In the genomic region with DNA sequence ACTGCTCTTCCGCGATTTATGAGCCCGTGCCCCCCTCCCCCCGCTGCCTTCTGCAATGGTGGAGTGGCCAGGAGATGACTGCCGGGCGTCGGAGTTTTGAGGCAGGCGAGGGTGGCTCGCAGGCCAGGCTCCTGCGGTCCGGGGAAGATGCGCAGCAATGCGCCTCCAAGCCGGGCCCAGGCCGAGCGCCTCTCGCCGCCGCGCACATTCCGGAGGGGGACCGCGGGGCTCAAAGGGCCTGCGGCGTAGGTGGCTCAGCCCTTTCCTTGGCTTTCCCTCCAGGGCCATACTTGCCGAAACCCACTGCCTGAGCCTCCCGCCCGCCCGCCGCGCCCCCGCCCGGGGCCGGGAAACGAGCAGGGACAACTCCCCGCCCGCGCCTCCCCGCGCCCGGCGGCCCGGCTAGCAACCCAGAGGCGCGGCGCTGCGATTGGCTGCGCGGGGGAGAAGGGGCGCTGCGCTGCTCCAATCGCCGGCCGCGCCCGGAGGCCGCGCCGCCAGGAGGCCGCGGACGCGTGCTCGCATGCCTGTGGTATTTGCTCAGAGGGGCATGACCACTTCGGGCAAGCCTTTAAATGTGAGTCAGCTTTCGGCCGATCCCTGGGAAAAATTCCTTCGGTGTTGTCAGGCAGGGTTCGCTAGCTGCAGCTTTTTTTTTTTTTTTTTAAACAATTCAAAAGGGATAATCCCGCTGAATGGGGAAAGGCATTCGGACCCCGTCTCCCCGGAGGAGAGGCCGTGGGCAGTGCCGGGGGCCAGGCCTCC, we compare ENCODE assay signal across 8 cellular contexts.
DNase-seq lines count a peak whose midpoint lies in the region; TF ChIP-seq lines count a peak whose summit lies in the region.

No MANE protein-coding gene starts in this region.

- DNase-seq in Caco-2: peak; percentile 99
- peak; percentile 98 for DNase-seq in H4 (ENCODE audit: low spot score)
- peak; percentile 67 for DNase-seq in NCI-H2227 (lab: John Stamatoyannopoulos, UW; ENCODE audit: unreplicated experiment)
- peak; percentile 56 for DNase-seq in activated T-cell treated with anti-CD3 and anti-CD28 coated beads for 4 hours
- DNase-seq in epithelial cell of esophagus (ENCODE audit: low read depth): peak; percentile 99
- DNase-seq in midbrain (lab: John Stamatoyannopoulos, UW): peak; percentile 68
- DNase-seq in stimulated activated CD8-positive, alpha-beta memory T cell treated with anti-CD3 and anti-CD28 coated beads, Interleukin-12 subunit alpha, Interleukin-12 subunit beta, amount 100 ng/mL, for 4 hours (ENCODE audit: low read depth): peak; percentile 64
- DNase-seq in NAMALWA (ENCODE audit: low spot score): no peak

- no TSS peak for BruUV-seq in Caco-2 (replicated peaks; lab: Mats Ljungman, UMichigan)

- CTCF ChIA-PET in Caco-2 (lab: Charles Lee): interaction anchor here (0.9 to 2.9 kb wide), 9 partner anchors 15 to 246 kb away, joined by 3 to 19 read pairs (median 5); no protein-coding TSS in a partner anchor

- peaks cover 8% of the 10 kb centered on the region for H3K36me3 Mint-ChIP-seq in Caco-2 (ENCODE audit: insufficient read depth, unreplicated experiment)

- POLR2A ChIA-PET in Caco-2 (lab: Charles Lee): interaction anchor here (0.5 to 2.9 kb wide), 28 partner anchors 13 to 844 kb away, joined by 3 to 53 read pairs (median 4); partner anchors contain the start of gene PARP11

- H3K27ac Mint-ChIP-seq in Caco-2 (ENCODE audit: unreplicated experiment): peak overlapping the region; percentile 96

- H3K9me3 Mint-ChIP-seq in Caco-2 (ENCODE audit: unreplicated experiment): no peaks in the 10 kb centered on the region

- no peaks in the 10 kb centered on the region for H3K27me3 Mint-ChIP-seq in Caco-2 (ENCODE audit: insufficient read depth, unreplicated experiment)

- H3K27me3 ChIP-seq in Caco-2 (replicated peaks; ENCODE audit: control insufficient read depth, insufficient read depth, low read length): no peaks in the 10 kb centered on the region

- TF ChIP-seq CTCF in Caco-2 (IDR thresholded peaks at IDR 0.05; ENCODE audit: insufficient read depth in 1 of 2, low read depth in 1 of 2, low read length in 1 of 2, severe bottlenecking in 1 of 2, unreplicated experiment in 1 of 2) (no peak), epithelial cell of esophagus (IDR thresholded peaks at IDR 0.05; ENCODE audit: insufficient read depth, low read depth, low read length, missing control alignments) (no peak)

- peaks cover 57% of the 10 kb centered on the region for H3K4me1 Mint-ChIP-seq in Caco-2 (ENCODE audit: low read depth, unreplicated experiment)

- H3K36me3 ChIP-seq in Caco-2 (ENCODE audit: control insufficient read depth, insufficient read depth, low read length): no peaks in the 10 kb centered on the region

- H3K4me3 ChIP-seq in Caco-2 (ENCODE audit: low read depth, low read length): peak overlapping the region; percentile 44
- peak overlapping the region; percentile 30 for H3K4me3 ChIP-seq in epithelial cell of esophagus (ENCODE audit: low read length)

- H3K9me3 ChIP-seq in Caco-2: no peaks in the 10 kb centered on the region

- peak overlapping the region; percentile 67 for H3K4me3 Mint-ChIP-seq in Caco-2 (ENCODE audit: unreplicated experiment)

- H3K4me1 ChIP-seq in Caco-2: peaks cover 49% of the 10 kb centered on the region

- intact Hi-C loops in Caco-2 (cut with micrococcal nuclease; ENCODE audit: unreplicated experiment): loop anchor here (1.0 kb wide), 4 partner anchors 16 to 134 kb away; no protein-coding TSS in a partner anchor
